In the genomic region with DNA sequence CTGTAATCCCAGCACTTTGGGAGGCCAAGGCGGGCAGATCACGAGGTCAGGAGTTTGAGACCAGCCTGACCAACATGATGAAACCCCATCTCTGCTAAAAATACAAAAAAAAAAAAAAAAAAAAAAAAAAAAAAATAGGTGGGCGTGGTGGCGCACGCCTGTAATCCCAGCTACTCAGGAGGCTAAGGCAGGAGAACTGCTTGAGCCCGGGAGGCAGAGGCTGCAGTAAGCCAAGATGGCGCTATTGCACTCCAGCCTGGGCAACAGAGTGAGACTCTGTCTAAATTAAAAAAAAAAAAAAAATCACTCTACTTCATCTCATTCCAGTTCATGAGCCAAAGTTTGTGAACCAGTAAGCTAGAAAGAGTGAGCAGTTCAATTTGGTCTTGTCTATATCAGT, we compare ENCODE assay signal across 2 cellular contexts.
TF ChIP-seq lines count a peak whose summit lies in the region.

No MANE protein-coding gene starts in this region.

TF ChIP-seq in HEK293, 187 proteins besides CTCF, POLR2A, EP300 and RAD21:
- TF ChIP-seq, protein P1, sequence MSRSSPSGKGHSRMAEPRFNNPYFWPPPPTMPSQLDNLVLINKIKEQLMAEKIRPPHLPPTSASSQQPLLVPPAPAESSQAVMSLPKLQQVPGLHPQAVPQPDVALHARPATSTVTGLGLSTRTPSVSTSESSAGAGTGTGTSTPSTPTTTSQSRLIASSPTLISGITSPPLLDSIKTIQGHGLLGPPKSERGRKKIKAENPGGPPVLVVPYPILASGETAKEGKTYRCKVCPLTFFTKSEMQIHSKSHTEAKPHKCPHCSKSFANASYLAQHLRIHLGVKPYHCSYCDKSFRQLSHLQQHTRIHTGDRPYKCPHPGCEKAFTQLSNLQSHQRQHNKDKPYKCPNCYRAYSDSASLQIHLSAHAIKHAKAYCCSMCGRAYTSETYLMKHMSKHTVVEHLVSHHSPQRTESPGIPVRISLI (tag by site-specific recombination; IDR thresholded peaks at IDR 0.05) = peak; percentile 90; the same call in 1 of the 2 replicates

TF ChIP-seq in HepG2, 621 proteins besides CTCF, POLR2A, EP300 and RAD21:
- TF ChIP-seq, protein P2, sequence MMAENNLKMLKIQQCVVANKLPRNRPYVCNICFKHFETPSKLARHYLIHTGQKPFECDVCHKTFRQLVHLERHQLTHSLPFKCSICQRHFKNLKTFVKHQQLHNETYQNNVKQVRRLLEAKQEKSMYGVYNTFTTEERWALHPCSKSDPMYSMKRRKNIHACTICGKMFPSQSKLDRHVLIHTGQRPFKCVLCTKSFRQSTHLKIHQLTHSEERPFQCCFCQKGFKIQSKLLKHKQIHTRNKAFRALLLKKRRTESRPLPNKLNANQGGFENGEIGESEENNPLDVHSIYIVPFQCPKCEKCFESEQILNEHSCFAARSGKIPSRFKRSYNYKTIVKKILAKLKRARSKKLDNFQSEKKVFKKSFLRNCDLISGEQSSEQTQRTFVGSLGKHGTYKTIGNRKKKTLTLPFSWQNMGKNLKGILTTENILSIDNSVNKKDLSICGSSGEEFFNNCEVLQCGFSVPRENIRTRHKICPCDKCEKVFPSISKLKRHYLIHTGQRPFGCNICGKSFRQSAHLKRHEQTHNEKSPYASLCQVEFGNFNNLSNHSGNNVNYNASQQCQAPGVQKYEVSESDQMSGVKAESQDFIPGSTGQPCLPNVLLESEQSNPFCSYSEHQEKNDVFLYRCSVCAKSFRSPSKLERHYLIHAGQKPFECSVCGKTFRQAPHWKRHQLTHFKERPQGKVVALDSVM (CRISPR knock-in tag; IDR thresholded peaks at IDR 0.05) = 0 out of 2 replicates have a peak, but pooled peaks have one; percentile 44
- TF ChIP-seq ZNF460 (CRISPR knock-in tag; IDR thresholded peaks at IDR 0.05; ENCODE audit: borderline replicate concordance) (peak; percentile 43; the same call in 1 of the 2 replicates), ZNF121 (CRISPR knock-in tag; IDR thresholded peaks at IDR 0.05) (peak; percentile 81)
